Comparison of ENCODE assay signal across 15 cellular contexts in genomic region chr5:132953710-132954109, GRCh38.
"Had no signal": no experiment of that assay in that cellular context is flagged by ENCODE, and none has a peak within 500 bp of the region (broad histone marks: within the 10 kb centered on the region; RNA-seq: fewer than 3 reads in every experiment).

No MANE protein-coding gene starts in this region.

- H3K9me3 Mint-ChIP-seq: activated T-helper 1 cell treated with anti-CD3 and anti-CD28 coated beads, Interleukin-12 subunit alpha, Interleukin-12 subunit beta, Interleukin-2, Interleukin-4 antibody, amounts not matched to agents 30 ng/mL and 10 ng/mL and 1 ng/mL, durations not matched to agents 14 hours and 24 hours and 36 hours; stimulated activated effector memory CD8-positive, alpha-beta T cell treated with anti-CD3 and anti-CD28 coated beads, Interleukin-12 subunit alpha, Interleukin-12 subunit beta, amount 100 ng/mL, for 72 hours had no signal

- ATAC-seq: left ventricle myocardium superior; stimulated activated effector memory CD8-positive, alpha-beta T cell treated with anti-CD3 and anti-CD28 coated beads, Interleukin-12 subunit alpha, Interleukin-12 subunit beta, amount 100 ng/mL, for 72 hours had no signal

- H3K27ac ChIP-seq: neutrophil, skin epidermis had no signal

- H3K4me3 ChIP-seq: adrenal gland, skin epidermis, tibial artery had no signal

- H3K27me3 Mint-ChIP-seq: brain had no signal

- H3K9me3 ChIP-seq: adrenal gland, neutrophil, tibial artery had no signal

- H3K27me3 ChIP-seq: adrenal gland, neutrophil, tibial artery had no signal

- H3K4me3 Mint-ChIP-seq: activated T-helper 1 cell treated with anti-CD3 and anti-CD28 coated beads, Interleukin-12 subunit alpha, Interleukin-12 subunit beta, Interleukin-2, Interleukin-4 antibody, amounts not matched to agents 30 ng/mL and 10 ng/mL and 1 ng/mL, durations not matched to agents 14 hours and 24 hours and 36 hours; brain; endodermal cell; stimulated activated effector memory CD8-positive, alpha-beta T cell treated with anti-CD3 and anti-CD28 coated beads, Interleukin-12 subunit alpha, Interleukin-12 subunit beta, amount 100 ng/mL, for 72 hours had no signal

- H3K27ac Mint-ChIP-seq: activated T-helper 1 cell treated with anti-CD3 and anti-CD28 coated beads, Interleukin-12 subunit alpha, Interleukin-12 subunit beta, Interleukin-2, Interleukin-4 antibody, amounts not matched to agents 30 ng/mL and 10 ng/mL and 1 ng/mL, durations not matched to agents 14 hours and 24 hours and 36 hours; endodermal cell; stimulated activated effector memory CD8-positive, alpha-beta T cell treated with anti-CD3 and anti-CD28 coated beads, Interleukin-12 subunit alpha, Interleukin-12 subunit beta, amount 100 ng/mL, for 72 hours had no signal

- DNase-seq: activated CD4-positive, alpha-beta T cell treated with anti-CD3 and anti-CD28 coated beads, Interleukin-2, amount 50 U/mL, for 4 hours; activated naive CD4-positive, alpha-beta T cell; adrenal gland; dermis blood vessel endothelial cell; endodermal cell; foreskin fibroblast; islet precursor cell; left ventricle myocardium superior; SIG-M5; tibial artery had no signal
